ENCODE assay signal across 9 cellular contexts in genomic region chr9:86246752-86247161, GRCh38. TPM values are rescaled to one million over a fixed set of nuclear protein-coding genes. Genes with fewer than 3 reads are reported as not detected.
DNase-seq lines count a peak whose midpoint lies in the region; ATAC-seq and TF ChIP-seq lines count a peak whose summit lies in the region.
"Had no signal": no experiment of that assay in that cellular context is flagged by ENCODE, and none has a peak within 500 bp of the region (broad histone marks: within the 10 kb centered on the region; RNA-seq: fewer than 3 reads in every experiment).

No MANE protein-coding gene starts in this region.

- ATAC-seq in GM18861 (IDR thresholded peaks at IDR 0.05; ENCODE audit: unreplicated experiment) = peak; percentile 91

- POLR2A ChIA-PET in HEK293 (lab: Yijun Ruan, JAX) = no interaction called here

- no peak overlapping the region for H3K27ac ChIP-seq in HEK293 (ENCODE audit: extremely low read depth, low read depth, low read length)

- no peak for TF ChIP-seq CTCF in HEK293 (tag by site-specific recombination; IDR thresholded peaks at IDR 0.05)

- no peaks in the 10 kb centered on the region for H3K9me3 ChIP-seq in HEK293 (ENCODE audit: control insufficient read depth, insufficient read depth, low read depth, low read length)
- H3K9me3 ChIP-seq: MG63 had no signal

- peak; percentile 30 to 71 for DNase-seq in NCI-H526 (lab: John Stamatoyannopoulos, UW)
- DNase-seq in myocyte (ENCODE audit: low read depth) = peak; percentile 30
- DNase-seq in activated naive CD4-positive, alpha-beta T cell treated with anti-CD3 and anti-CD28 coated beads, Interleukin-2, amount 50 U/mL, for 16 hours = no peak
- no peak for DNase-seq in cerebellar nuclear complex (lab: John Stamatoyannopoulos, UW)
- DNase-seq in glomerular visceral epithelial cell (ENCODE audit: extremely low spot score) = no peak
- no peak for DNase-seq in NCI-H187 (lab: John Stamatoyannopoulos, UW)
- DNase-seq: MG63 had no signal

- H3K36me3 ChIP-seq in HEK293 (ENCODE audit: control insufficient read depth in 2 of 2, insufficient read depth in 1 of 2, low read length in 2 of 2) = no peaks in the 10 kb centered on the region
- H3K36me3 ChIP-seq: MG63 had no signal

- no peak overlapping the region for H3K4me3 ChIP-seq in HEK293 (ENCODE audit: low read depth, low read length)
- H3K4me3 ChIP-seq: MG63 had no signal

- no peaks in the 10 kb centered on the region for H3K4me1 ChIP-seq in HEK293 (ENCODE audit: control insufficient read depth, insufficient read depth, low read length)

- CTCF ChIA-PET in HEK293 (lab: Yijun Ruan, JAX) = interaction anchor here (1.6 kb wide), 1 partner anchor 10 kb away, joined by 10 read pairs; no protein-coding TSS in a partner anchor

TF ChIP-seq in HEK293, 187 proteins besides CTCF, POLR2A, EP300 and RAD21:
- TF ChIP-seq YY2 (tag by site-specific recombination; IDR thresholded peaks at IDR 0.05) (no peak), ZNF654 (tag by site-specific recombination; IDR thresholded peaks at IDR 0.05; ENCODE audit: low read depth) (peak; percentile 39), ZNF544 (tag by site-specific recombination; IDR thresholded peaks at IDR 0.05) (no peak)
TF ChIP-seq in HEK293: peak in this region for 1.

RNA-seq across cellular contexts. Expression of gene C9orf153, which starts 12.7 kb away (rescaled TPM):
- total RNA-seq in myocyte = 0.45 TPM in 1 of 2 replicates, not detected in the other
- 0.05 TPM for polyA plus RNA-seq in myocyte (2012)

RNA-seq across cellular contexts. Expression of gene ISCA1, which starts 35.6 kb away (rescaled TPM):
- total RNA-seq in myocyte = 43.1 and 55.1 TPM in 2 replicates
- polyA plus RNA-seq in myocyte (2012) = 29.0 TPM

Comparison
In these comparisons a context has a peak if more than half of its experiments do, and no peak if none do; other contexts are left out.
1. DNase-seq: peak in NCI-H526 (2 of 2) and myocyte (single experiment); none in activated naive CD4-positive, alpha-beta T cell treated with anti-CD3 and anti-CD28 coated beads, Interleukin-2, amount 50 U/mL, for 16 hours (single experiment), cerebellar nuclear complex (0 of 2), glomerular visceral epithelial cell (single experiment) and NCI-H187 (0 of 2).